25 cellular contexts compared by ENCODE assay signal in genomic region chr1:212641956-212642355, GRCh38. TPM values are rescaled to one million over a fixed set of nuclear protein-coding genes. Genes with fewer than 3 reads are reported as not detected.
"Had no signal": no experiment of that assay in that cellular context is flagged by ENCODE, and none has a peak within 500 bp of the region (broad histone marks: within the 10 kb centered on the region; RNA-seq: fewer than 3 reads in every experiment).

No MANE protein-coding gene starts in this region.

- H3K4me1 ChIP-seq: pancreas had no signal

- H3K36me3 ChIP-seq: adrenal gland, esophagus squamous epithelium, pancreas, thyroid gland, upper lobe of right lung had no signal

- H3K4me3 Mint-ChIP-seq: activated CD4-positive, alpha-beta T cell treated with anti-CD3 and anti-CD28 coated beads, Interleukin-2, amount 10 ng/mL, durations not matched to agents 7 days and 5 days; activated CD8-positive, alpha-beta T cell treated with anti-CD3 and anti-CD28 coated beads, Interleukin-2, amount 10 ng/mL, durations not matched to agents 7 days and 5 days; activated naive CD4-positive, alpha-beta T cell treated with anti-CD3 and anti-CD28 coated beads, Interleukin-2, amount 50 U/mL, for 24 hours; endodermal cell; natural killer cell; stimulated activated naive CD8-positive, alpha-beta T cell treated with anti-CD3 and anti-CD28 coated beads, Interleukin-15, Interleukin-2, amounts not matched to agents 100 ng/mL and 50 ng/mL, for 24 hours had no signal

- H3K27me3 ChIP-seq: adrenal gland, pancreas, thyroid gland, upper lobe of right lung had no signal

- H3K27ac Mint-ChIP-seq: activated CD4-positive, alpha-beta T cell treated with anti-CD3 and anti-CD28 coated beads, Interleukin-2, amount 10 ng/mL, durations not matched to agents 7 days and 5 days; activated CD8-positive, alpha-beta T cell treated with anti-CD3 and anti-CD28 coated beads, Interleukin-2, amount 10 ng/mL, durations not matched to agents 7 days and 5 days; activated naive CD4-positive, alpha-beta T cell treated with anti-CD3 and anti-CD28 coated beads, Interleukin-2, amount 50 U/mL, for 24 hours; endodermal cell; natural killer cell; stimulated activated naive CD8-positive, alpha-beta T cell treated with anti-CD3 and anti-CD28 coated beads, Interleukin-15, Interleukin-2, amounts not matched to agents 100 ng/mL and 50 ng/mL, for 24 hours had no signal

- H3K4me3 ChIP-seq: adrenal gland, esophagus squamous epithelium, pancreas, thyroid gland, upper lobe of right lung had no signal

- H3K9me3 Mint-ChIP-seq: stimulated activated naive CD8-positive, alpha-beta T cell treated with anti-CD3 and anti-CD28 coated beads, Interleukin-15, Interleukin-2, amounts not matched to agents 100 ng/mL and 50 ng/mL, for 24 hours had no signal

- DNase-seq: activated CD4-positive, alpha-beta T cell treated with anti-CD3 and anti-CD28 coated beads, Interleukin-2, amount 10 ng/mL, durations not matched to agents 7 days and 5 days; activated CD4-positive, CD25-positive, alpha-beta regulatory T cell treated with anti-CD3 and anti-CD28 coated beads, Interleukin-2, amount 50 U/mL, for 72 hours; activated CD8-positive, alpha-beta T cell treated with anti-CD3 and anti-CD28 coated beads, Interleukin-2, amount 10 ng/mL, durations not matched to agents 7 days and 5 days; activated gamma-delta T cell treated with Interleukin-2 at 50 U/mL for 16 hours; adrenal gland; cortex of kidney; endodermal cell; esophagus squamous epithelium; glutamatergic neuron; hippocampal formation; left ventricle myocardium superior; mammary epithelial cell; midbrain; natural killer cell; pancreas; right cardiac atrium; stimulated activated CD4-positive, alpha-beta T cell treated with anti-CD3 and anti-CD28 coated beads, Interleukin-12 subunit alpha, Interleukin-12 subunit beta, amount 100 ng/mL, for 4 hours; stimulated activated CD4-positive, alpha-beta T cell treated with anti-CD3 and anti-CD28 coated beads, Interleukin-4, amount 100 ng/mL, for 4 hours; substantia nigra; T-helper 2 cell; thyroid gland; upper lobe of right lung had no signal

- H3K27ac ChIP-seq: adrenal gland, esophagus squamous epithelium, pancreas, thyroid gland, upper lobe of right lung, VCaP had no signal

- H3K9me3 ChIP-seq: adrenal gland, esophagus squamous epithelium, pancreas, thyroid gland, upper lobe of right lung had no signal

- ATAC-seq: activated CD8-positive, alpha-beta T cell treated with anti-CD3 and anti-CD28 coated beads, Interleukin-2, amount 10 ng/mL, durations not matched to agents 7 days and 5 days; left ventricle myocardium superior; natural killer cell; pancreas; right cardiac atrium; upper lobe of right lung had no signal

RNA-seq across cellular contexts. Expression of gene BATF3, which starts 57.7 kb away (rescaled TPM):
- total RNA-seq: mammary epithelial cell had no signal
